ENCODE assay signal across 1 cellular context in genomic region chr2:226618544-226618874, GRCh38.
TF ChIP-seq lines count a peak whose summit lies in the region.

No MANE protein-coding gene starts in this region.

TF ChIP-seq in A549, 52 proteins besides CTCF, POLR2A, EP300 and RAD21 (continued from another document):
- no peak for TF ChIP-seq ELK1 (IDR thresholded peaks at IDR 0.05; ENCODE audit: low read depth, low read length)
- no peak for TF ChIP-seq JUN (IDR thresholded peaks at IDR 0.05)
- TF ChIP-seq BCL3 (IDR thresholded peaks at IDR 0.05) = no peak
- no peak for TF ChIP-seq BHLHE40 (IDR thresholded peaks at IDR 0.05; ENCODE audit: low read depth, low read length)
- TF ChIP-seq EHF (CRISPR knock-in tag; IDR thresholded peaks at IDR 0.05) = no peak
- no peak for TF ChIP-seq ZFP36 (IDR thresholded peaks at IDR 0.05; ENCODE audit: borderline replicate concordance, partially characterized antibody)
- TF ChIP-seq REST (IDR thresholded peaks at IDR 0.05) = no peak
- TF ChIP-seq CHD2 (IDR thresholded peaks at IDR 0.05; ENCODE audit: low read length, partially characterized antibody) = no peak
- no peak for TF ChIP-seq SMC3 (IDR thresholded peaks at IDR 0.05)
- no peak for TF ChIP-seq NFE2L2 (conservative IDR thresholded peaks at IDR 0.05; ENCODE audit: low read length)
- no peak for TF ChIP-seq CBX8 (IDR thresholded peaks at IDR 0.05)
- TF ChIP-seq FOXS1 (CRISPR knock-in tag; IDR thresholded peaks at IDR 0.05) = no peak
